ENCODE assay signal across 8 cellular contexts in the genomic region with DNA sequence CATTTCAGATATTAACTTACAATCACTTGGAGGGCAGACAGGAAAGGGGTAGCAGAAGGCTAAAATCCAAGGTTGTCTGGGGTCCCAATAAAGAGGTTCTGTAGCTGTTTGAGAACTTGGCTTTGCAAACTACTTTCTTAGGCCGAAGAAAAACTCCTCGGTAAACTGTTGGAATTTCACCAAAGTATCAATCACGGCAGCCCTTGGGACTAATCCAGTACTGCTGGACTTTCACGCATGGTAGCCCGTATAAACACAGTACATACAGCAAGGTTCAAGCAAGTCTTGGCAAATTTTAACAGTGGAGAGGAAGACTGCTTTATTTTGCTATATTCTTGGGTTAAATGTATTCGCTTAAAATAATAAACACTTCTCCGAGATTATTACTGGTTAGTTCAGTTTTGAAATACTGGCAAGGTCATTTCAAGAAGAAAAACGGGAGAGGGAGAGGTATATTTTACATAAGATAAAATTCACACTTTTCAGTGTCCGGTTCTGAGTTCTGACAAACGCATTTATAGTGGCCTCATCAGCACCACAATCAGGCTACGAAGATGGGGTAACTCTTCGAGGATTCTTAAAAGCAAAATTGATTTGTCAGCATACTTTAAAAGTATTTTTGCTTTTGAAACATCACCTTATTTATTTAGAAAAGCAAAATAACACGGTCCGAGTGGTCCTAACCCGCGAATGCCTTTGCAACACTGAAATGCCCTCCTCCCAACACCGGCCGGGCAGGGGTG. TPM values are rescaled to one million over a fixed set of nuclear protein-coding genes. Genes with fewer than 3 reads are reported as not detected.
DNase-seq lines count a peak whose midpoint lies in the region; ATAC-seq and TF ChIP-seq lines count a peak whose summit lies in the region.

No MANE protein-coding gene starts in this region.

- peak; percentile 12 for TF ChIP-seq CTCF in astrocyte of the spinal cord (IDR thresholded peaks at IDR 0.05; ENCODE audit: low read depth, low read length)
- no peak for TF ChIP-seq CTCF in right lobe of liver (IDR thresholded peaks at IDR 0.05)
- no peak for TF ChIP-seq CTCF in tibial artery (IDR thresholded peaks at IDR 0.05)

- DNase-seq in activated CD8-positive, alpha-beta memory T cell treated with anti-CD3 and anti-CD28 coated beads, Interleukin-2, amount 10 ng/mL, durations not matched to agents 7 days and 5 days: no peak
- no peak for DNase-seq in activated CD8-positive, alpha-beta memory T cell treated with anti-CD3 and anti-CD28 coated beads for 24 hours
- DNase-seq in astrocyte of the spinal cord (ENCODE audit: low read depth, low spot score): peak; percentile 17
- no peak for DNase-seq in right lobe of liver
- no peak for DNase-seq in tibial artery
- no peak for DNase-seq in AML-193 (lab: John Stamatoyannopoulos, UW)
- DNase-seq in NCI-H187 (lab: John Stamatoyannopoulos, UW): no peak

- H3K9me3 Mint-ChIP-seq in activated CD8-positive, alpha-beta memory T cell treated with anti-CD3 and anti-CD28 coated beads, Interleukin-2, amount 10 ng/mL, durations not matched to agents 7 days and 5 days (ENCODE audit: low read depth): no peaks in the 10 kb centered on the region

- ATAC-seq in activated CD8-positive, alpha-beta memory T cell treated with anti-CD3 and anti-CD28 coated beads, Interleukin-2, amount 10 ng/mL, durations not matched to agents 7 days and 5 days: no peak
- ATAC-seq in right lobe of liver: no peak
- no peak for ATAC-seq in GM18498 (IDR thresholded peaks at IDR 0.05; ENCODE audit: unreplicated experiment)

- H3K4me1 ChIP-seq in right lobe of liver: peaks cover 0 to 43% (median 12%) of the 10 kb centered on the region in 4 donors
- peaks cover 0 to 41% (median 30%) of the 10 kb centered on the region in 4 donors for H3K4me1 ChIP-seq in tibial artery

- H3K4me3 Mint-ChIP-seq in activated CD8-positive, alpha-beta memory T cell treated with anti-CD3 and anti-CD28 coated beads, Interleukin-2, amount 10 ng/mL, durations not matched to agents 7 days and 5 days: peak overlapping the region; percentile 95

- peaks cover 2% of the 10 kb centered on the region for H3K36me3 Mint-ChIP-seq in activated CD8-positive, alpha-beta memory T cell treated with anti-CD3 and anti-CD28 coated beads, Interleukin-2, amount 10 ng/mL, durations not matched to agents 7 days and 5 days

- peak overlapping the region; percentile 67 for H3K4me3 ChIP-seq in astrocyte of the spinal cord (ENCODE audit: low read depth, low read length)
- peak overlapping the region; percentile 57 to 84 (median 61) for H3K4me3 ChIP-seq in right lobe of liver
- H3K4me3 ChIP-seq in tibial artery: peak overlapping the region; percentile 73 to 97

- no peaks in the 10 kb centered on the region for H3K27me3 ChIP-seq in right lobe of liver
- no peaks in the 10 kb centered on the region for H3K27me3 ChIP-seq in tibial artery

- H3K36me3 ChIP-seq in right lobe of liver (no peaks in the 10 kb centered on the region), tibial artery (no peaks in the 10 kb centered on the region)

- H3K9me3 ChIP-seq in right lobe of liver (no peaks in the 10 kb centered on the region), tibial artery (no peaks in the 10 kb centered on the region)

- in situ Hi-C loops in astrocyte of the spinal cord (cut with HindIII; ENCODE audit: low sequenced_read_pairs): no loop called here

- H3K27me3 Mint-ChIP-seq in activated CD8-positive, alpha-beta memory T cell treated with anti-CD3 and anti-CD28 coated beads, Interleukin-2, amount 10 ng/mL, durations not matched to agents 7 days and 5 days: no peaks in the 10 kb centered on the region

- H3K27ac Mint-ChIP-seq in activated CD8-positive, alpha-beta memory T cell treated with anti-CD3 and anti-CD28 coated beads, Interleukin-2, amount 10 ng/mL, durations not matched to agents 7 days and 5 days: peak overlapping the region; percentile 81

- TF ChIP-seq POLR2A in right lobe of liver (IDR thresholded peaks at IDR 0.05): no peak

- CTCF ChIA-PET in activated CD8-positive, alpha-beta memory T cell treated with anti-CD3 and anti-CD28 coated beads, Interleukin-2, amount 10 ng/mL, durations not matched to agents 7 days and 5 days (lab: Charles Lee): interaction anchor here (1.8 kb wide), 1 partner anchor 90 kb away, joined by 8 read pairs; no protein-coding TSS in a partner anchor

- intact Hi-C loops in right lobe of liver (cut with DNase I): no loop called here
- intact Hi-C loops in tibial artery (cut with DNase I; ENCODE audit: low total_unique reads): no loop called here

- H3K27ac ChIP-seq in right lobe of liver (peak overlapping the region; percentile 19 to 81 (median 73)), tibial artery (peak overlapping the region; percentile 83 to 94)

- peaks cover 41% of the 10 kb centered on the region for H3K4me1 Mint-ChIP-seq in activated CD8-positive, alpha-beta memory T cell treated with anti-CD3 and anti-CD28 coated beads, Interleukin-2, amount 10 ng/mL, durations not matched to agents 7 days and 5 days

- 2% methylated on average over 18 of the region's 18 CpGs for WGBS in right lobe of liver (ENCODE audit: insufficient coverage, low coverage, low lambda C conversion rate, missing lambda C conversion rate)

RNA-seq across cellular contexts. Expression of a gene that starts 1.3 kb away (rescaled TPM):
- 10 to 100 TPM; 53.9 to 61.4 TPM for total RNA-seq in activated CD8-positive, alpha-beta memory T cell treated with anti-CD3 and anti-CD28 coated beads, Interleukin-2, amount 10 ng/mL, durations not matched to agents 7 days and 5 days
- 10 to 100 TPM; 24.7 to 42.0 (median 28.8) TPM for total RNA-seq in right lobe of liver

RNA-seq across cellular contexts. Expression of a gene that starts 1.9 kb away (rescaled TPM):
- total RNA-seq in activated CD8-positive, alpha-beta memory T cell treated with anti-CD3 and anti-CD28 coated beads, Interleukin-2, amount 10 ng/mL, durations not matched to agents 7 days and 5 days: 10 to 100 TPM; 82.9 to 84.3 TPM
- total RNA-seq in right lobe of liver: 10 to 100 TPM; 11.8 to 23.4 (median 15.4) TPM
